8 cellular contexts compared by ENCODE assay signal in the genomic region with DNA sequence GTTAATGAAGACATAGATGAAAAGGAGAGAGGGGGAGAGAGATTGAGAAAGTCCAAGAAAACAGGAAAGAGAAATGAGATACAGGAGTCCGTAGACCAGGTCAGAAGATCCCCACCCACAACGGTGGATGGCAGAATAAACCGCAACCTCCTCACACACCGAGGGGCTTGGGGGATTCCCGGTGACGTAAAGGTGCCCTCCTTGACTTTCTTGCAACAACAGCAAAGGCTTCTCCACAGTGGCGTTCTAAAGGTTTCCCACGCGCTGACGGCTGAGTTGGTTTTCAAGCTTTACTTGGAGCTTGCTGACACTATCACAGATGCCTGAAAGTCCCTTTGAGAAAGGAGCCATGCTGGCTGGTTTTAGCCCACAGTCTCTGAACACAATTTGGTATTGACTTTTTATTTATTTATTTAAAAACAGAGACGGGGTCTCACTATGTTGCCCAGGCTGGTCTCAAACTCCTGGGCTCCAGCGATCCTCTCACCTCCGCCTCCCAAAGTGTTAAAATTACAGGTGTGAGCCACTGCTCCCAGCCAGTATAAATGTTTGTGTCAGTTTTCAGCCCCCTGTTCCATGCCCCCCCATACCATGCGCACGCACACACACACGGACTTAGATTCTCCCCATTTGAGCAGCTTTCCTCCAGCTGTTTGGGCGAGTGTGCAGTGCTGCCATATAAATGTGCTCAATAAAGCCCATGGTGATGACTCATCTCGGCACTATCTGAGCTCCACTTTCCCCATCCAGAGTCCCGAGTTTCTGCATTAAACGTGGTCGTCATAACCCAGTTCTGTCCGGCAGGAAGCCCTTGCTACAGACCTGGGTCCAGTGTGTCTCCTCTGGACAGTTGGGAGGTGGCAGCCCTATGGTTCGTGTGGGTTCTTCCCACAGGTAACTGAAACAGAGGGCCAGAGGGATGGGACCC. TPM values are rescaled to one million over a fixed set of nuclear protein-coding genes. Genes with fewer than 3 reads are reported as not detected.
DNase-seq lines count a peak whose midpoint lies in the region; ATAC-seq and TF ChIP-seq lines count a peak whose summit lies in the region.

No MANE protein-coding gene starts in this region.

- peak; percentile 49 for ATAC-seq in GM18499 (IDR thresholded peaks at IDR 0.05; ENCODE audit: insufficient read depth, unreplicated experiment)
- peak; percentile 47 for ATAC-seq in HG02852 (IDR thresholded peaks at IDR 0.05; ENCODE audit: unreplicated experiment)
- peak in 3 of 4 donors; percentile 16 to 34 (median 25) for ATAC-seq in psoas muscle

- DNase-seq in activated T-cell treated with anti-CD3 and anti-CD28 coated beads for 24 hours (ENCODE audit: low read depth) (peak; percentile 57), psoas muscle (no peak), glomerular visceral epithelial cell (ENCODE audit: extremely low spot score) (no peak), NOMO-1 treated with dmso at 0.1 percent for 144 hours (lab: John Stamatoyannopoulos, UW; ENCODE audit: unreplicated experiment) (no peak), kidney tubule cell (ENCODE audit: low spot score) (no peak), RWPE1 (ENCODE audit: low spot score) (no peak)

- no peak overlapping the region for H3K4me3 ChIP-seq in psoas muscle

- no peaks in the 10 kb centered on the region for H3K27me3 ChIP-seq in psoas muscle (ENCODE audit: insufficient read depth in 3 of 3, low read length in 2 of 3)

- no peaks in the 10 kb centered on the region for H3K36me3 ChIP-seq in psoas muscle (ENCODE audit: insufficient read depth in 1 of 2, low read depth in 1 of 2)

- CTCF ChIA-PET in RWPE1 (lab: Yijun Ruan, JAX): no interaction called here

- intact Hi-C loops in psoas muscle (cut with DNase I): no loop called here

- peak overlapping the region; percentile 41 for H3K27ac ChIP-seq in psoas muscle
- no peak overlapping the region for H3K27ac ChIP-seq in RWPE1

- WGBS in psoas muscle, 3 donors: 86 to 90% (median 88%) methylated on average over 23 of the region's 23 CpGs

- no peak for TF ChIP-seq CTCF in psoas muscle (IDR thresholded peaks at IDR 0.05)
- no peak for TF ChIP-seq CTCF in RWPE1 (conservative IDR thresholded peaks at IDR 0.05; ENCODE audit: low read depth)

- POLR2A ChIA-PET in RWPE1 (lab: Yijun Ruan, JAX; ENCODE audit: low non-redundant PET): no interaction called here

- H3K4me1 ChIP-seq in psoas muscle: peaks cover 24% of the 10 kb centered on the region

- H3K9me3 ChIP-seq in psoas muscle: no peaks in the 10 kb centered on the region

RNA-seq across cellular contexts. Expression of gene SEC14L1, which starts 33.0 kb away (rescaled TPM):
- 10 to 100 TPM; 68.7 to 98.9 (median 73.0) TPM for total RNA-seq in psoas muscle
- 10 to 100 TPM; 38.6 to 84.2 (median 43.2) TPM for polyA plus RNA-seq in psoas muscle
